Comparison of ENCODE assay signal across 8 cellular contexts in genomic region chr4:159455675-159456235, GRCh38.
DNase-seq lines count a peak whose midpoint lies in the region; ATAC-seq and TF ChIP-seq lines count a peak whose summit lies in the region.

No MANE protein-coding gene starts in this region.

- peaks cover under 1% of the 10 kb centered on the region for H3K27me3 Mint-ChIP-seq in activated CD4-positive, alpha-beta T cell treated with anti-CD3 and anti-CD28 coated beads for 36 hours

- no peaks in the 10 kb centered on the region for H3K36me3 Mint-ChIP-seq in activated CD4-positive, alpha-beta T cell treated with anti-CD3 and anti-CD28 coated beads for 36 hours (ENCODE audit: low read depth)

- no peak overlapping the region for H3K4me3 ChIP-seq in body of pancreas

- no peaks in the 10 kb centered on the region for H3K4me1 ChIP-seq in body of pancreas

- no peaks in the 10 kb centered on the region for H3K27me3 ChIP-seq in body of pancreas

- intact Hi-C loops in activated CD4-positive, alpha-beta T cell treated with anti-CD3 and anti-CD28 coated beads for 36 hours (cut with DNase I, micrococcal nuclease), result no loop called here
- intact Hi-C loops in body of pancreas (cut with DNase I), result no loop called here

- no peak for ATAC-seq in activated CD4-positive, alpha-beta T cell treated with anti-CD3 and anti-CD28 coated beads for 36 hours
- ATAC-seq in HG02623 (IDR thresholded peaks at IDR 0.05; ENCODE audit: unreplicated experiment) (peak; percentile 66), body of pancreas (no peak)

- CTCF ChIA-PET in activated CD4-positive, alpha-beta T cell treated with anti-CD3 and anti-CD28 coated beads for 36 hours (lab: Charles Lee), result interaction anchor here (0.6 to 1.3 kb wide), 2 partner anchors 20 to 55 kb away, joined by 3 read pairs; no protein-coding TSS in a partner anchor

- no peak for TF ChIP-seq POLR2A in body of pancreas (IDR thresholded peaks at IDR 0.05)

- no peaks in the 10 kb centered on the region for H3K9me3 Mint-ChIP-seq in activated CD4-positive, alpha-beta T cell treated with anti-CD3 and anti-CD28 coated beads for 36 hours (ENCODE audit: low read depth)

- H3K4me3 Mint-ChIP-seq in activated CD4-positive, alpha-beta T cell treated with anti-CD3 and anti-CD28 coated beads for 36 hours, result no peak overlapping the region

- POLR2A ChIA-PET in activated CD4-positive, alpha-beta T cell treated with anti-CD3 and anti-CD28 coated beads for 36 hours (lab: Charles Lee), result interaction anchor here (0.6 kb wide), 1 partner anchor 70 kb away, joined by 3 read pairs; no protein-coding TSS in a partner anchor

- no peak overlapping the region for H3K27ac ChIP-seq in body of pancreas

- H3K36me3 ChIP-seq in body of pancreas (replicated peaks in 1 of 2; ENCODE audit: insufficient read depth in 1 of 2, low read depth in 2 of 2), result no peaks in the 10 kb centered on the region

- WGBS in body of pancreas, 2 donors, result 24 to 39% methylated on average over 3 of the region's 3 CpGs

- H3K9me3 ChIP-seq in body of pancreas, result no peaks in the 10 kb centered on the region

- peak; percentile 17 for DNase-seq in activated CD4-positive, alpha-beta T cell treated with anti-CD3 and anti-CD28 coated beads for 36 hours
- DNase-seq in activated CD4-positive, alpha-beta T cell treated with anti-CD3 and anti-CD28 coated beads, Interleukin-2, amount 50 U/mL, for 4 hours, result no peak
- DNase-seq in NCI-H2227 treated with DMSO at 0.1 percent for 48 hours (lab: John Stamatoyannopoulos, UW) (peak; percentile 18), body of pancreas (peak in 2 of 4 donors; percentile 20 to 33), medulla oblongata (ENCODE audit: extremely low spot score) (peak; percentile 66), cortex of kidney (lab: John Stamatoyannopoulos, UW) (no peak)
- DNase-seq in activated CD4-positive, CD25-positive, alpha-beta regulatory T cell (lab: John Stamatoyannopoulos, UW), result no peak

- H3K27ac Mint-ChIP-seq in activated CD4-positive, alpha-beta T cell treated with anti-CD3 and anti-CD28 coated beads for 36 hours, result no peak overlapping the region

- TF ChIP-seq CTCF in body of pancreas (IDR thresholded peaks at IDR 0.05), result peak in 6 of 7 experiments; percentile 24 to 51 (median 38)

- H3K4me1 Mint-ChIP-seq in activated CD4-positive, alpha-beta T cell treated with anti-CD3 and anti-CD28 coated beads for 36 hours, result no peaks in the 10 kb centered on the region

Comparison
In these comparisons a context has a peak if more than half of its experiments do, and no peak if none do; other contexts are left out.
1. DNase-seq: peak in activated CD4-positive, alpha-beta T cell treated with anti-CD3 and anti-CD28 coated beads for 36 hours (single experiment), NCI-H2227 treated with DMSO at 0.1 percent for 48 hours (single experiment) and medulla oblongata (single experiment); none in activated CD4-positive, alpha-beta T cell treated with anti-CD3 and anti-CD28 coated beads, Interleukin-2, amount 50 U/mL, for 4 hours (0 of 2), cortex of kidney (single experiment) and activated CD4-positive, CD25-positive, alpha-beta regulatory T cell (0 of 4).